In genomic region chr5:111223790-111224560, GRCh38 we compare ENCODE assay signal across 8 cellular contexts. TPM values are rescaled to one million over a fixed set of nuclear protein-coding genes. Genes with fewer than 3 reads are reported as not detected.
DNase-seq lines count a peak whose midpoint lies in the region; ATAC-seq and TF ChIP-seq lines count a peak whose summit lies in the region.

TSS of gene CAMK4 (plus strand) at chr5:111224384. CDS start at chr5:111224484, 100 bp downstream.

- peak; percentile 44 for ATAC-seq in GM18861 (IDR thresholded peaks at IDR 0.05; ENCODE audit: unreplicated experiment)
- peak; percentile 74 for ATAC-seq in HG03064 (IDR thresholded peaks at IDR 0.05; ENCODE audit: low read depth, unreplicated experiment)
- ATAC-seq in lung (ENCODE audit: insufficient read depth, low FRiP score): peak; percentile 82

- no peaks in the 10 kb centered on the region for H3K27me3 ChIP-seq in ACC112 (ENCODE audit: insufficient read depth, low read length)
- no peaks in the 10 kb centered on the region for H3K27me3 ChIP-seq in lung (ENCODE audit: control insufficient read depth, insufficient read depth)

- intact Hi-C loops in activated CD4-positive, alpha-beta memory T cell treated with anti-CD3 and anti-CD28 coated beads for 36 hours (cut with micrococcal nuclease): loop anchor here (1.0 to 2.0 kb wide), 4 partner anchors 54 to 471 kb away; partner anchors contain the start of gene STARD4

- no peak within 1 kb of the TSS for H3K27ac ChIP-seq in ACC112 (ENCODE audit: low read depth, low read length)
- H3K27ac ChIP-seq in lung (ENCODE audit: low read depth in 1 of 2, low read length in 1 of 2): no peak within 1 kb of the TSS

- peak within 1 kb of the TSS; percentile 86 for H3K4me3 ChIP-seq in ACC112 (ENCODE audit: low read depth, low read length)
- peak within 1 kb of the TSS; percentile 51 for H3K4me3 ChIP-seq in lung

- H3K9me3 ChIP-seq in lung (ENCODE audit: control insufficient read depth in 2 of 2, insufficient read depth in 1 of 2, low read length in 1 of 2): peaks cover 0 to 2% of the 10 kb centered on the region in 2 donors

- H3K4me1 Mint-ChIP-seq in activated CD4-positive, alpha-beta memory T cell treated with anti-CD3 and anti-CD28 coated beads for 36 hours (ENCODE audit: low read depth): peaks cover 33% of the 10 kb centered on the region

- CTCF ChIA-PET in activated CD4-positive, alpha-beta memory T cell treated with anti-CD3 and anti-CD28 coated beads for 36 hours (lab: Charles Lee): interaction anchor here (0.8 to 3.3 kb wide), 13 partner anchors 9 to 76 kb away, joined by 3 to 44 read pairs (median 4); no protein-coding TSS in a partner anchor

- H3K4me1 ChIP-seq in ACC112 (ENCODE audit: control insufficient read depth, insufficient read depth, low read length, unreplicated experiment) (peaks cover 10% of the 10 kb centered on the region), lung (ENCODE audit: control insufficient read depth in 2 of 2, insufficient read depth in 2 of 2, low read length in 2 of 2) (peaks cover 0 to 2% of the 10 kb centered on the region in 2 donors)

- no peaks in the 10 kb centered on the region for H3K79me2 ChIP-seq in ACC112 (ENCODE audit: control insufficient read depth, insufficient read depth, low read length, unreplicated experiment)

- H3K27ac Mint-ChIP-seq in activated CD4-positive, alpha-beta memory T cell treated with anti-CD3 and anti-CD28 coated beads for 36 hours: peak within 1 kb of the TSS; percentile 90

- peak; percentile 76 for DNase-seq in NCI-H345 (lab: John Stamatoyannopoulos, UW)
- peak; percentile 77 for DNase-seq in activated CD4-positive, alpha-beta memory T cell treated with anti-CD3 and anti-CD28 coated beads for 36 hours
- DNase-seq in ecto neural progenitor cell (ENCODE audit: low spot score): peak; percentile 87
- peak; percentile 33 for DNase-seq in lung (ENCODE audit: low spot score)
- DNase-seq in stimulated activated CD8-positive, alpha-beta memory T cell treated with anti-CD3 and anti-CD28 coated beads, Interleukin-12 subunit alpha, Interleukin-12 subunit beta, amount 100 ng/mL, for 1 hour (ENCODE audit: low read depth): peak; percentile 67

- TF ChIP-seq CTCF in lung (IDR thresholded peaks at IDR 0.05; ENCODE audit: control extremely low read depth, extremely low read depth): no peak

- H3K4me3 Mint-ChIP-seq in activated CD4-positive, alpha-beta memory T cell treated with anti-CD3 and anti-CD28 coated beads for 36 hours: peak within 1 kb of the TSS; percentile 89

- 1% methylated on average over 56 to 88 of the region's 88 CpGs for WGBS in lung, 2 donors

- H3K9me3 Mint-ChIP-seq in activated CD4-positive, alpha-beta memory T cell treated with anti-CD3 and anti-CD28 coated beads for 36 hours: no peaks in the 10 kb centered on the region

- POLR2A ChIA-PET in activated CD4-positive, alpha-beta memory T cell treated with anti-CD3 and anti-CD28 coated beads for 36 hours (lab: Charles Lee): interaction anchor here (0.6 to 3.1 kb wide), 10 partner anchors 8 to 937 kb away, joined by 3 to 33 read pairs (median 4); no protein-coding TSS in a partner anchor

- H3K36me3 ChIP-seq in ACC112 (ENCODE audit: insufficient read depth, low read length) (no peaks in the 10 kb centered on the region), lung (ENCODE audit: control insufficient read depth in 2 of 2, insufficient read depth in 2 of 2, low read length in 2 of 2) (no peaks in the 10 kb centered on the region)

- peaks cover 3% of the 10 kb centered on the region for H3K36me3 Mint-ChIP-seq in activated CD4-positive, alpha-beta memory T cell treated with anti-CD3 and anti-CD28 coated beads for 36 hours

- H2AFZ ChIP-seq in ACC112 (ENCODE audit: low read length, unreplicated experiment): peak within 1 kb of the TSS; percentile 94

- H3K27me3 Mint-ChIP-seq in activated CD4-positive, alpha-beta memory T cell treated with anti-CD3 and anti-CD28 coated beads for 36 hours: no peaks in the 10 kb centered on the region

RNA-seq across cellular contexts. Expression of gene CAMK4, which starts in this region (rescaled TPM):
- 10 to 100 TPM; 33.3 to 36.5 TPM for total RNA-seq in activated CD4-positive, alpha-beta memory T cell treated with anti-CD3 and anti-CD28 coated beads for 36 hours
- 10 to 100 TPM in 1 of 2 donors, 1 to 10 TPM in 1; 1.0 to 27.7 TPM for total RNA-seq in lung
- under 1 TPM; 0.18 to 0.45 TPM for polyA plus RNA-seq in lung

Comparison
In these comparisons a context has a peak if more than half of its experiments do, and no peak if none do; other contexts are left out.
1. DNase-seq: peak in every context shown above with its lines; median percentile 87 in ecto neural progenitor cell; 77 in activated CD4-positive, alpha-beta memory T cell treated with anti-CD3 and anti-CD28 coated beads for 36 hours; 76 in NCI-H345; 67 in stimulated activated CD8-positive, alpha-beta memory T cell treated with anti-CD3 and anti-CD28 coated beads, Interleukin-12 subunit alpha, Interleukin-12 subunit beta, amount 100 ng/mL, for 1 hour; 33 in lung.